In genomic region chr11:1765871-1766718, GRCh38 we compare ENCODE assay signal across 16 cellular contexts. TPM values are rescaled to one million over a fixed set of nuclear protein-coding genes. Genes with fewer than 3 reads are reported as not detected.
DNase-seq lines count a peak whose midpoint lies in the region; ATAC-seq, FAIRE-seq and TF ChIP-seq lines count a peak whose summit lies in the region.
"Had no signal": no experiment of that assay in that cellular context is flagged by ENCODE, and none has a peak within 500 bp of the region (broad histone marks: within the 10 kb centered on the region; RNA-seq: fewer than 3 reads in every experiment).

No MANE protein-coding gene starts in this region.

- H3K4me1 Mint-ChIP-seq in CD4-positive, alpha-beta T cell (ENCODE audit: low read depth): peaks cover 22% of the 10 kb centered on the region
- 0 out of 2 replicates have a peak, but pooled peaks cover 3% of the 10 kb centered on the region for H3K4me1 Mint-ChIP-seq in WTC11

- TF ChIP-seq RAD21 in HepG2 (CRISPR knock-in tag; IDR thresholded peaks at IDR 0.05): no peak

- no peaks in the 10 kb centered on the region for H3K9me3 Mint-ChIP-seq in CD4-positive, alpha-beta T cell
- no peaks in the 10 kb centered on the region for H3K9me3 Mint-ChIP-seq in WTC11

- peaks cover 9% of the 10 kb centered on the region for H3K79me2 ChIP-seq in HepG2 (ENCODE audit: insufficient read depth, low read length)

- no peak for TF ChIP-seq POLR2A in HepG2 (IDR thresholded peaks at IDR 0.05; ENCODE audit: insufficient read depth in 1 of 2, low read depth in 2 of 2, low read length in 2 of 2)

- peaks cover 24% of the 10 kb centered on the region for H3K4me1 ChIP-seq in HepG2 (ENCODE audit: insufficient read depth, low read length)

- TF ChIP-seq EP300 in HepG2 (IDR thresholded peaks at IDR 0.05; ENCODE audit: low read depth in 2 of 2, low read length in 2 of 2): no peak
- TF ChIP-seq EP300 in HepG2 (CRISPR knock-in tag; IDR thresholded peaks at IDR 0.05; ENCODE audit: borderline replicate concordance): no peak

- no peaks in the 10 kb centered on the region for H3K27me3 ChIP-seq in CD4-positive, alpha-beta T cell (ENCODE audit: control insufficient read depth, insufficient read depth, low read length)
- H3K27me3 ChIP-seq in HepG2 (ENCODE audit: control insufficient read depth in 1 of 2, insufficient read depth in 2 of 2, low read length in 2 of 2): peaks cover 3 to 29% of the 10 kb centered on the region in 2 experiments; a peak in 4 of 5 replicates

- H2AFZ ChIP-seq in HepG2 (ENCODE audit: low read length): no peak overlapping the region

- no peak overlapping the region for H3K27ac ChIP-seq in CD4-positive, alpha-beta T cell (ENCODE audit: low read depth, low read length)
- H3K27ac ChIP-seq in HepG2 (ENCODE audit: extremely low read length, insufficient read depth, low read length): no peak overlapping the region

- FAIRE-seq in HepG2 (lab: Jason Lieb, UNC): no peak
- FAIRE-seq: islet of Langerhans had no signal

- ATAC-seq in CD4-positive, alpha-beta T cell (ENCODE audit: poor library complexity): no peak
- ATAC-seq in WTC11 (peak; percentile 50), HepG2 (no peak), esophagus mucosa (no peak)
- ATAC-seq: activated CD4-positive, CD25-positive, alpha-beta regulatory T cell treated with anti-CD3 and anti-CD28 coated beads, Interleukin-2, amount 50 U/mL, for 24 hours had no signal

- no peak overlapping the region for H3K27ac Mint-ChIP-seq in CD4-positive, alpha-beta T cell
- no peak overlapping the region for H3K27ac Mint-ChIP-seq in WTC11

- no peak for DNase-seq in CD4-positive, alpha-beta T cell
- DNase-seq in GM13976 (ENCODE audit: low spot score): no peak
- DNase-seq in WTC11 (ENCODE audit: low spot score): peak; percentile 73
- DNase-seq in HepG2 (ENCODE audit: low spot score): no peak
- no peak for DNase-seq in NCI-H2227 treated with DMSO at 0.1 percent for 48 hours (lab: John Stamatoyannopoulos, UW)
- DNase-seq in NCI-H510A treated with DMSO at 0.1 percent for 48 hours (lab: John Stamatoyannopoulos, UW): no peak
- no peak for DNase-seq in NCI-H748 (lab: John Stamatoyannopoulos, UW; ENCODE audit: unreplicated experiment)
- DNase-seq: anterior cingulate cortex, C1 segment of cervical spinal cord, foreskin fibroblast, GDM1, NCI-H2029 treated with DMSO at 0.1 percent for 48 hours, substantia nigra had no signal

- POLR2A ChIA-PET in CD4-positive, alpha-beta T cell (lab: Charles Lee): no interaction called here
- POLR2A ChIA-PET in WTC11 (lab: Charles Lee): interaction anchor here (0.9 kb wide), 1 partner anchor 10 kb away, joined by 3 read pairs; no protein-coding TSS in a partner anchor
- POLR2A ChIA-PET in HepG2 (lab: Yijun Ruan, JAX): no interaction called here

- in situ Hi-C loops in GM13976 (cut with MboI; ENCODE audit: low sequenced_read_pairs, unreplicated experiment) (no loop called here), HepG2 (cut with HindIII; ENCODE audit: extremely low pct_ligation_motif_present, low pct_unique_long_range_greater_than_20kb) (no loop called here)

- CTCF ChIA-PET in CD4-positive, alpha-beta T cell (lab: Charles Lee): interaction anchor here (0.7 to 1.5 kb wide), 2 partner anchors 72 to 235 kb away, joined by 3 to 4 read pairs; no protein-coding TSS in a partner anchor
- CTCF ChIA-PET in WTC11 (lab: Charles Lee): interaction anchor here (0.5 to 2.2 kb wide), 28 partner anchors 8 to 390 kb away, joined by 3 to 29 read pairs (median 4); partner anchors contain the start of genes H19, IFITM10 and KRTAP5-2
- CTCF ChIA-PET in HepG2 (lab: Yijun Ruan, JAX; ENCODE audit: low intra/inter-chr PET ratio, low total read pairs): no interaction called here

- H4K20me1 ChIP-seq in HepG2 (ENCODE audit: insufficient read depth, low read length): no peaks in the 10 kb centered on the region

- peak overlapping the region; percentile 56 for H3K4me3 Mint-ChIP-seq in CD4-positive, alpha-beta T cell
- no peak overlapping the region for H3K4me3 Mint-ChIP-seq in WTC11

- BruUV-seq in HepG2 (replicated peaks; lab: Mats Ljungman, UMichigan): no TSS peak

- no peaks in the 10 kb centered on the region for H3K9me3 ChIP-seq in CD4-positive, alpha-beta T cell (ENCODE audit: control insufficient read depth, low read length)
- H3K9me3 ChIP-seq in HepG2 (ENCODE audit: low read length): no peaks in the 10 kb centered on the region

- intact Hi-C loops in CD4-positive, alpha-beta T cell (cut with DNase I, micrococcal nuclease): loop anchor here in 1 of 2 experiments (5.0 to 10.0 kb wide), 4 partner anchors 66 to 1411 kb away; partner anchors contain the start of genes DUSP8 and SYT8
- intact Hi-C loops in HepG2 (cut with micrococcal nuclease; ENCODE audit: unreplicated experiment): no loop called here

- peaks cover 0 to 2% of the 10 kb centered on the region in 2 experiments; a peak in 3 of 5 replicates for H3K36me3 ChIP-seq in HepG2 (replicated peaks in 1 of 2; ENCODE audit: control insufficient read depth in 1 of 2, insufficient read depth in 2 of 2, low read length in 2 of 2)

- no peak overlapping the region for H3K4me2 ChIP-seq in HepG2 (ENCODE audit: low read depth, low read length)

- TF ChIP-seq CTCF in CD4-positive, alpha-beta T cell (IDR thresholded peaks at IDR 0.05): no peak
- TF ChIP-seq CTCF in GM13976 (IDR thresholded peaks at IDR 0.05; ENCODE audit: borderline replicate concordance, control extremely low read depth, extremely low read depth, insufficient read depth, missing control alignments) (peak; percentile 6), WTC11 (IDR thresholded peaks at IDR 0.05) (0 out of 2 replicates have a peak, but pooled peaks have one; percentile 16), HepG2 (CRISPR knock-in tag; IDR thresholded peaks at IDR 0.05) (no peak)

- H3K27me3 Mint-ChIP-seq in CD4-positive, alpha-beta T cell: no peaks in the 10 kb centered on the region
- peaks cover 7% of the 10 kb centered on the region for H3K27me3 Mint-ChIP-seq in WTC11 (ENCODE audit: low read depth)

- WGBS in HepG2 (ENCODE audit: low lambda C conversion rate): 54% methylated on average over 21 of the region's 28 CpGs

- H3K36me3 Mint-ChIP-seq in CD4-positive, alpha-beta T cell (ENCODE audit: low read depth): no peaks in the 10 kb centered on the region
- no peaks in the 10 kb centered on the region for H3K36me3 Mint-ChIP-seq in WTC11

- H3K9ac ChIP-seq in HepG2 (ENCODE audit: insufficient read depth, low read depth, low read length): no peak overlapping the region

- no peak overlapping the region for H3K4me3 ChIP-seq in HepG2 (replicated peaks in 1 of 3; ENCODE audit: insufficient read depth in 1 of 3, low read depth in 2 of 3, low read length in 3 of 3)

RNA-seq across cellular contexts. Expression of gene CTSD, which starts 2.4 kb away (rescaled TPM):
- total RNA-seq in CD4-positive, alpha-beta T cell: 10 to 100 TPM; 63.3 to 71.3 TPM
- total RNA-seq in WTC11 (2021): 194 to 199 TPM (median 198 TPM) in 3 replicates
- total RNA-seq in HepG2 (2016; rRNA removed; fragmentation: Illumina TruSeq; extraction: Trizol): 41.6 and 143 TPM in 2 replicates
- total RNA-seq in HepG2 (2016; cell fraction: cytosol; rRNA removed; fragmentation: Illumina TruSeq; extraction: Trizol; ENCODE audit: low read depth): 27.5 and 30.2 TPM in 2 replicates
- total RNA-seq in HepG2 (2016; cell fraction: insoluble cytoplasmic fraction; rRNA removed; fragmentation: Illumina TruSeq; extraction: Trizol): 34.4 and 150 TPM in 2 replicates
- total RNA-seq in HepG2 (2016; cell fraction: membrane; rRNA removed; fragmentation: Illumina TruSeq; extraction: Trizol): 48.5 and 49.5 TPM in 2 replicates
- 148 and 175 TPM in 2 replicates for total RNA-seq in HepG2 (2016; cell fraction: nucleus; rRNA removed; fragmentation: Illumina TruSeq; extraction: Trizol)
- 230 and 408 TPM in 2 replicates for polyA plus RNA-seq in HepG2 (2011; rRNA removed)
- polyA plus RNA-seq in HepG2 (2011; cell fraction: cytosol; rRNA removed): 243 and 281 TPM in 2 replicates
- polyA plus RNA-seq in HepG2 (2011; cell fraction: nucleus; rRNA removed): 384 and 418 TPM in 2 replicates
- polyA plus RNA-seq in HepG2 (2012): 353 and 402 TPM in 2 replicates
- 52.6 and 53.6 TPM in 2 replicates for polyA plus RNA-seq in HepG2 (2016; cell fraction: cytosol; fragmentation: Illumina TruSeq; extraction: Trizol; ENCODE audit: low read depth)
- 67.0 and 91.4 TPM in 2 replicates for polyA plus RNA-seq in HepG2 (2016; cell fraction: insoluble cytoplasmic fraction; fragmentation: Illumina TruSeq; extraction: Trizol; ENCODE audit: low read depth)
- polyA plus RNA-seq in HepG2 (2016; cell fraction: membrane; fragmentation: Illumina TruSeq; extraction: Trizol; ENCODE audit: low read depth): 63.0 and 71.7 TPM in 2 replicates
- polyA plus RNA-seq in HepG2 (2016; cell fraction: nucleus; fragmentation: Illumina TruSeq; extraction: Trizol; ENCODE audit: insufficient read depth, low read depth): 389 and 405 TPM in 2 replicates
- polyA minus RNA-seq in HepG2 (2011; rRNA and poly(A)+ RNA removed; ENCODE audit: low replicate concordance): 165 and 658 TPM in 2 replicates
- 233 and 311 TPM in 2 replicates for polyA minus RNA-seq in HepG2 (2011; cell fraction: cytosol; rRNA and poly(A)+ RNA removed)
- polyA minus RNA-seq in HepG2 (2011; cell fraction: nucleus; rRNA and poly(A)+ RNA removed): 60.6 and 93.4 TPM in 2 replicates
- total RNA-seq in esophagus mucosa: 583 TPM

RNA-seq across cellular contexts. Expression of gene IFITM10, which starts 15.7 kb away (rescaled TPM):
- 1 to 10 TPM; 1.7 TPM for total RNA-seq in CD4-positive, alpha-beta T cell
- total RNA-seq in WTC11 (2021) (0.80 to 1.7 TPM (median 1.3 TPM) in 3 replicates), HepG2 (2016; rRNA removed; fragmentation: Illumina TruSeq; extraction: Trizol) (0.09 TPM in 1 of 2 replicates, not detected in the other), esophagus mucosa (0.96 TPM)
- total RNA-seq in HepG2 (2016; cell fraction: cytosol; rRNA removed; fragmentation: Illumina TruSeq; extraction: Trizol; ENCODE audit: low read depth): not detected in 2 replicates
- not detected in 2 replicates for total RNA-seq in HepG2 (2016; cell fraction: insoluble cytoplasmic fraction; rRNA removed; fragmentation: Illumina TruSeq; extraction: Trizol)
- not detected in 2 replicates for total RNA-seq in HepG2 (2016; cell fraction: membrane; rRNA removed; fragmentation: Illumina TruSeq; extraction: Trizol)
- total RNA-seq in HepG2 (2016; cell fraction: nucleus; rRNA removed; fragmentation: Illumina TruSeq; extraction: Trizol): not detected in 2 replicates
- 0.13 and 0.22 TPM in 2 replicates for polyA plus RNA-seq in HepG2 (2011; rRNA removed)
- 0.08 and 0.11 TPM in 2 replicates for polyA plus RNA-seq in HepG2 (2011; cell fraction: cytosol; rRNA removed)
- 1.8 and 2.5 TPM in 2 replicates for polyA plus RNA-seq in HepG2 (2011; cell fraction: nucleus; rRNA removed)
- 0.47 and 1.3 TPM in 2 replicates for polyA plus RNA-seq in HepG2 (2012)
- polyA plus RNA-seq in HepG2 (2016; cell fraction: cytosol; fragmentation: Illumina TruSeq; extraction: Trizol; ENCODE audit: low read depth): not detected in 2 replicates
- not detected in 2 replicates for polyA plus RNA-seq in HepG2 (2016; cell fraction: insoluble cytoplasmic fraction; fragmentation: Illumina TruSeq; extraction: Trizol; ENCODE audit: low read depth)
- not detected in 2 replicates for polyA plus RNA-seq in HepG2 (2016; cell fraction: membrane; fragmentation: Illumina TruSeq; extraction: Trizol; ENCODE audit: low read depth)
- polyA plus RNA-seq in HepG2 (2016; cell fraction: nucleus; fragmentation: Illumina TruSeq; extraction: Trizol; ENCODE audit: insufficient read depth, low read depth): not detected in 2 replicates
- polyA minus RNA-seq in HepG2 (2011; rRNA and poly(A)+ RNA removed; ENCODE audit: low replicate concordance): 0.28 and 0.44 TPM in 2 replicates
- polyA minus RNA-seq in HepG2 (2011; cell fraction: cytosol; rRNA and poly(A)+ RNA removed): not detected in 2 replicates
- 1.0 and 1.6 TPM in 2 replicates for polyA minus RNA-seq in HepG2 (2011; cell fraction: nucleus; rRNA and poly(A)+ RNA removed)

Comparison
In these comparisons a context has a peak if more than half of its experiments do, and no peak if none do; other contexts are left out.
1. CTCF ChIP-seq: peak in GM13976 (single experiment) and WTC11 (single experiment); none in CD4-positive, alpha-beta T cell (single experiment) and HepG2 (single experiment).